Comparison of ENCODE assay signal across 1 cellular context in genomic region chr13:80342541-80343371, GRCh38.
A peak's percentile ranks its signal among the peaks of the same experiment; 100 is the strongest.
TF ChIP-seq lines count a peak whose summit lies in the region.

No MANE protein-coding gene starts in this region.

TF ChIP-seq in HepG2, 621 proteins besides CTCF, POLR2A, EP300 and RAD21 (continued from another document and continues in another):
- TF ChIP-seq MAZ (IDR thresholded peaks at IDR 0.05; ENCODE audit: borderline replicate concordance, low read depth, low read length) (no peak), MAZ (CRISPR knock-in tag; IDR thresholded peaks at IDR 0.05; ENCODE audit: low read depth) (peak; percentile 64; the same call in 1 of the 2 replicates), MXD4 (CRISPR knock-in tag; IDR thresholded peaks at IDR 0.05) (0 out of 2 replicates have a peak, but pooled peaks have one; percentile 31), KMT2A (CRISPR knock-in tag; IDR thresholded peaks at IDR 0.05) (peak; percentile 71), ZNF124 (CRISPR knock-in tag; IDR thresholded peaks at IDR 0.05) (peak; percentile 75), TFDP2 (CRISPR knock-in tag; IDR thresholded peaks at IDR 0.05) (no peak; the same call in 1 of the 2 replicates), MEIS2 (CRISPR knock-in tag; IDR thresholded peaks at IDR 0.05) (no peak), CCAR2 (optimal IDR thresholded peaks at IDR 0.05; ENCODE audit: low read depth, low read length) (no peak), ZNF83 (CRISPR knock-in tag; IDR thresholded peaks at IDR 0.05; ENCODE audit: borderline replicate concordance) (no peak), ZMYM2 (CRISPR knock-in tag; IDR thresholded peaks at IDR 0.05) (peak; percentile 74), JARID2 (CRISPR knock-in tag; IDR thresholded peaks at IDR 0.05; ENCODE audit: insufficient replicate concordance) (no peak), TFAP4 (IDR thresholded peaks at IDR 0.05; ENCODE audit: borderline replicate concordance, low read depth) (peak; percentile 81; the same call in 1 of the 2 replicates), FOXJ3 (CRISPR knock-in tag; IDR thresholded peaks at IDR 0.05; ENCODE audit: borderline replicate concordance) (peak; percentile 50; the same call in 1 of the 2 replicates), PAF1 (CRISPR knock-in tag; IDR thresholded peaks at IDR 0.05) (no peak), RORA (CRISPR knock-in tag; IDR thresholded peaks at IDR 0.05) (no peak), E2F5 (CRISPR knock-in tag; conservative IDR thresholded peaks at IDR 0.05) (no peak), ZNF180 (CRISPR knock-in tag; IDR thresholded peaks at IDR 0.05; ENCODE audit: borderline replicate concordance, low read depth) (0 out of 2 replicates have a peak, but pooled peaks have one; percentile 37), ZNF816 (CRISPR knock-in tag; IDR thresholded peaks at IDR 0.05; ENCODE audit: borderline replicate concordance) (no peak), MAF1 (CRISPR knock-in tag; IDR thresholded peaks at IDR 0.05; ENCODE audit: borderline replicate concordance) (no peak), ZFP37 (CRISPR knock-in tag; IDR thresholded peaks at IDR 0.05; ENCODE audit: borderline replicate concordance) (0 out of 2 replicates have a peak, but pooled peaks have one; percentile 23), ZNF589 (CRISPR knock-in tag; conservative IDR thresholded peaks at IDR 0.05) (no peak), ZBTB3 (CRISPR knock-in tag; IDR thresholded peaks at IDR 0.05; ENCODE audit: borderline replicate concordance, low read depth) (no peak; the same call in 1 of the 2 replicates), ZNF441 (CRISPR knock-in tag; IDR thresholded peaks at IDR 0.05; ENCODE audit: borderline replicate concordance) (no peak), ZNF160 (CRISPR knock-in tag; IDR thresholded peaks at IDR 0.05) (peak; percentile 56; the same call in 1 of the 2 replicates), FOXK1 (CRISPR knock-in tag; IDR thresholded peaks at IDR 0.05; ENCODE audit: borderline replicate concordance, low read depth) (no peak), ATF7-NPFF (CRISPR knock-in tag; IDR thresholded peaks at IDR 0.05; ENCODE audit: low read depth) (0 out of 2 replicates have a peak, but pooled peaks have one; percentile 40), ZNF12 (CRISPR knock-in tag; IDR thresholded peaks at IDR 0.05) (peak; percentile 11; the same call in 1 of the 2 replicates), TBP (CRISPR knock-in tag; IDR thresholded peaks at IDR 0.05) (no peak), ZNF782 (CRISPR knock-in tag; IDR thresholded peaks at IDR 0.05; ENCODE audit: borderline replicate concordance) (peak; percentile 72; the same call in 1 of the 2 replicates), NR3C1 (CRISPR knock-in tag; IDR thresholded peaks at IDR 0.05) (no peak), PPARG (CRISPR knock-in tag; conservative IDR thresholded peaks at IDR 0.05) (no peak), SP2 (CRISPR knock-in tag; IDR thresholded peaks at IDR 0.05) (no peak), SMAD9 (CRISPR knock-in tag; IDR thresholded peaks at IDR 0.05) (no peak), XBP1 (CRISPR knock-in tag; IDR thresholded peaks at IDR 0.05) (no peak), KDM2A (CRISPR knock-in tag; IDR thresholded peaks at IDR 0.05; ENCODE audit: borderline replicate concordance, low read depth) (peak; percentile 98), ZNF850 (CRISPR knock-in tag; conservative IDR thresholded peaks at IDR 0.05) (no peak), ZBTB10 (CRISPR knock-in tag; IDR thresholded peaks at IDR 0.05; ENCODE audit: borderline replicate concordance) (no peak), KLF16 (CRISPR knock-in tag; IDR thresholded peaks at IDR 0.05) (peak in 1 of 2 experiments; percentile 73; a peak in 2 of 4 replicates), ZBTB21 (CRISPR knock-in tag; IDR thresholded peaks at IDR 0.05) (no peak), MIXL1 (CRISPR knock-in tag; IDR thresholded peaks at IDR 0.05) (peak; percentile 43; the same call in 1 of the 2 replicates), BORCS8-MEF2B (CRISPR knock-in tag; IDR thresholded peaks at IDR 0.05) (no peak), XRCC5 (optimal IDR thresholded peaks at IDR 0.05; ENCODE audit: low read length) (peak; percentile 89), ZNF614 (CRISPR knock-in tag; IDR thresholded peaks at IDR 0.05; ENCODE audit: borderline replicate concordance) (no peak), ATF2 (CRISPR knock-in tag; IDR thresholded peaks at IDR 0.05) (no peak), TRIM24 (CRISPR knock-in tag; IDR thresholded peaks at IDR 0.05) (no peak), ZNF629 (CRISPR knock-in tag; conservative IDR thresholded peaks at IDR 0.05) (no peak), TBX2 (CRISPR knock-in tag; IDR thresholded peaks at IDR 0.05; ENCODE audit: borderline replicate concordance) (peak; percentile 40; the same call in 1 of the 2 replicates), ZKSCAN1 (IDR thresholded peaks at IDR 0.05; ENCODE audit: low read length) (no peak), ZFP90 (CRISPR knock-in tag; IDR thresholded peaks at IDR 0.05; ENCODE audit: borderline replicate concordance) (peak; percentile 51; the same call in 1 of the 2 replicates), TEAD3 (CRISPR knock-in tag; optimal IDR thresholded peaks at IDR 0.05; ENCODE audit: borderline replicate concordance) (no peak), ZNF234 (CRISPR knock-in tag; conservative IDR thresholded peaks at IDR 0.05) (no peak), ZNF468 (CRISPR knock-in tag; IDR thresholded peaks at IDR 0.05) (no peak), ZNF670 (CRISPR knock-in tag; IDR thresholded peaks at IDR 0.05; ENCODE audit: borderline replicate concordance) (no peak), GTF3A (CRISPR knock-in tag; conservative IDR thresholded peaks at IDR 0.05) (no peak), SRSF9 (IDR thresholded peaks at IDR 0.05; ENCODE audit: borderline replicate concordance, insufficient read depth, low read depth, low read length, poor library complexity, severe bottlenecking) (no peak), JDP2 (CRISPR knock-in tag; IDR thresholded peaks at IDR 0.05; ENCODE audit: borderline replicate concordance) (no peak), RBM22 (optimal IDR thresholded peaks at IDR 0.05; ENCODE audit: low read length) (no peak), ZNF510 (CRISPR knock-in tag; IDR thresholded peaks at IDR 0.05; ENCODE audit: low read depth) (no peak), MIER2 (CRISPR knock-in tag; IDR thresholded peaks at IDR 0.05) (no peak), KDM3A (CRISPR knock-in tag; IDR thresholded peaks at IDR 0.05; ENCODE audit: low read depth) (no peak), ZNF879 (CRISPR knock-in tag; IDR thresholded peaks at IDR 0.05) (no peak; the same call in 1 of the 2 replicates), SRSF1 (optimal IDR thresholded peaks at IDR 0.05; ENCODE audit: low read depth, low read length) (peak; percentile 58), MYNN (CRISPR knock-in tag; IDR thresholded peaks at IDR 0.05; ENCODE audit: low read depth) (no peak), THYN1 (CRISPR knock-in tag; IDR thresholded peaks at IDR 0.05; ENCODE audit: borderline replicate concordance, low read depth) (no peak), ZNF264 (CRISPR knock-in tag; IDR thresholded peaks at IDR 0.05) (peak; percentile 40; the same call in 1 of the 2 replicates)
- TF ChIP-seq, protein P1, sequence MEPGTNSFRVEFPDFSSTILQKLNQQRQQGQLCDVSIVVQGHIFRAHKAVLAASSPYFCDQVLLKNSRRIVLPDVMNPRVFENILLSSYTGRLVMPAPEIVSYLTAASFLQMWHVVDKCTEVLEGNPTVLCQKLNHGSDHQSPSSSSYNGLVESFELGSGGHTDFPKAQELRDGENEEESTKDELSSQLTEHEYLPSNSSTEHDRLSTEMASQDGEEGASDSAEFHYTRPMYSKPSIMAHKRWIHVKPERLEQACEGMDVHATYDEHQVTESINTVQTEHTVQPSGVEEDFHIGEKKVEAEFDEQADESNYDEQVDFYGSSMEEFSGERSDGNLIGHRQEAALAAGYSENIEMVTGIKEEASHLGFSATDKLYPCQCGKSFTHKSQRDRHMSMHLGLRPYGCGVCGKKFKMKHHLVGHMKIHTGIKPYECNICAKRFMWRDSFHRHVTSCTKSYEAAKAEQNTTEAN (CRISPR knock-in tag; conservative IDR thresholded peaks at IDR 0.05) = peak; percentile 79
- TF ChIP-seq, protein P2, sequence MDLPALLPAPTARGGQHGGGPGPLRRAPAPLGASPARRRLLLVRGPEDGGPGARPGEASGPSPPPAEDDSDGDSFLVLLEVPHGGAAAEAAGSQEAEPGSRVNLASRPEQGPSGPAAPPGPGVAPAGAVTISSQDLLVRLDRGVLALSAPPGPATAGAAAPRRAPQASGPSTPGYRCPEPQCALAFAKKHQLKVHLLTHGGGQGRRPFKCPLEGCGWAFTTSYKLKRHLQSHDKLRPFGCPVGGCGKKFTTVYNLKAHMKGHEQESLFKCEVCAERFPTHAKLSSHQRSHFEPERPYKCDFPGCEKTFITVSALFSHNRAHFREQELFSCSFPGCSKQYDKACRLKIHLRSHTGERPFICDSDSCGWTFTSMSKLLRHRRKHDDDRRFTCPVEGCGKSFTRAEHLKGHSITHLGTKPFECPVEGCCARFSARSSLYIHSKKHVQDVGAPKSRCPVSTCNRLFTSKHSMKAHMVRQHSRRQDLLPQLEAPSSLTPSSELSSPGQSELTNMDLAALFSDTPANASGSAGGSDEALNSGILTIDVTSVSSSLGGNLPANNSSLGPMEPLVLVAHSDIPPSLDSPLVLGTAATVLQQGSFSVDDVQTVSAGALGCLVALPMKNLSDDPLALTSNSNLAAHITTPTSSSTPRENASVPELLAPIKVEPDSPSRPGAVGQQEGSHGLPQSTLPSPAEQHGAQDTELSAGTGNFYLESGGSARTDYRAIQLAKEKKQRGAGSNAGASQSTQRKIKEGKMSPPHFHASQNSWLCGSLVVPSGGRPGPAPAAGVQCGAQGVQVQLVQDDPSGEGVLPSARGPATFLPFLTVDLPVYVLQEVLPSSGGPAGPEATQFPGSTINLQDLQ (CRISPR knock-in tag; IDR thresholded peaks at IDR 0.05) = 0 out of 2 replicates have a peak, but pooled peaks have one; percentile 42
- TF ChIP-seq, protein P3, sequence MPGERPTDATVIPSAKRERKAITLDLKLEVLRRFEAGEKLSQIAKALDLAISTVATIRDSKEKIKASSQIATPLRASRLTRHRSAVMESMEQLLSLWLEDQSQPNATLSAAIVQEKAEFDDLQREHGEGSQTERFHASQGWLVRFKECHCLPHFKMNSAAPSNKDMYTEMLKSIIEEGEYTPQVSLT (CRISPR knock-in tag; IDR thresholded peaks at IDR 0.05; ENCODE audit: borderline replicate concordance, low read depth) = no peak
